23 cellular contexts compared by ENCODE assay signal in the genomic region with DNA sequence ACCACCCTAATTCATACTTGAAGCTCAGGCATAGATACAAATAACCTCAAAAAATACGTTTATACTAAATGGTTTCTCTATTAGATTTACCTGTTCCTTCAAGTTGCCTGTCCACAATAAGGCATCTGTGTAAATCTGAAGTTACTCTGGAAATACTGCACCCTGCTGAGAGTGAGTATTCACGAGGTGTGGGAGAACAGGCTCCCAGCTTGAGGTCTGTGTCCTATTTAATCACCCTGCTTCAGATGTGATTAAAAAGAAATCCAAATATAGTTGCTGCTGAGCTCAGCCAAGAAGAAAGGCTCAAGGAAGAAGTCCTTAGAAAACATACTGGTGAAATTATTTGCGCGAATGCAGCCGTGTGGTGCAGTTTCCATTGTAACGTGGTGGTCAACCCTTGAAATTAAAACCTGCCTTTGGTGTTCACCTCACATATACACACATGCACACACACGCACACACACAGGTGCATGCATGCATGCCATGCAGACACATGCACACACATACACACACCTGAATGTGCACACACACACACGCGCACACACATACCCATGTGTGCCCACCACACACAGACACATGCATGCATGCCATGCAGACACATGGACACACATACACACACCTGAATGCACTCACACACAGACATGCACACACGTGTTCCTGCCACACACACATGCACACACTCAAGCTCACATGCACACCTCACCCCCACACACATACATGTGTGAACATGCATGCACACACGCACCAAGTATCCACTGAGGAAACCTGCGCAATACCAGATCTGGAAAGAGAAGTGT.
A peak's percentile ranks its signal among the peaks of the same experiment; 100 is the strongest.
DNase-seq lines count a peak whose midpoint lies in the region; ATAC-seq, FAIRE-seq and TF ChIP-seq lines count a peak whose summit lies in the region.
"Had no signal": no experiment of that assay in that cellular context is flagged by ENCODE, and none has a peak within 500 bp of the region (broad histone marks: within the 10 kb centered on the region; RNA-seq: fewer than 3 reads in every experiment).

No MANE protein-coding gene starts in this region.

- TF ChIP-seq CTCF in heart right ventricle (IDR thresholded peaks at IDR 0.05) (no peak), K562 (IDR thresholded peaks at IDR 0.05 in 2 of 3, conservative IDR thresholded peaks at IDR 0.05 in 1 of 3; ENCODE audit: insufficient read depth in 2 of 3, low read depth in 1 of 3, low read length in 3 of 3) (no peak)

- in situ Hi-C loops in K562 (cut with MboI): no loop called here

- ATAC-seq in left ventricle myocardium superior: peak; percentile 38
- ATAC-seq in heart right ventricle: no peak
- no peak for ATAC-seq in K562
- ATAC-seq: GM12878 had no signal

- H3K79me2 ChIP-seq in K562 (ENCODE audit: control insufficient read depth, insufficient read depth, low read length): no peaks in the 10 kb centered on the region

- TF ChIP-seq RAD21 in K562 (CRISPR knock-in tag; conservative IDR thresholded peaks at IDR 0.05 in 1 of 2, IDR thresholded peaks at IDR 0.05 in 1 of 2): no peak

- TF ChIP-seq EP300 in K562 (IDR thresholded peaks at IDR 0.05; ENCODE audit: low read length): no peak

- H3K36me3 ChIP-seq in heart right ventricle: no peaks in the 10 kb centered on the region
- no peaks in the 10 kb centered on the region for H3K36me3 ChIP-seq in K562 (ENCODE audit: control insufficient read depth, insufficient read depth, low read length)
- H3K36me3 ChIP-seq: BLaER1 had no signal

- H2AFZ ChIP-seq in K562 (ENCODE audit: low read depth, low read length): no peak overlapping the region

- no TSS peak for BruUV-seq in K562 (replicated peaks; lab: Mats Ljungman, UMichigan)

- no peaks in the 10 kb centered on the region for H3K27me3 ChIP-seq in heart right ventricle
- H3K27me3 ChIP-seq in K562 (ENCODE audit: control insufficient read depth in 2 of 2, insufficient read depth in 2 of 2, low read length in 2 of 2): peaks cover 0 to 28% of the 10 kb centered on the region in 2 experiments; a peak in 4 of 5 replicates
- H3K27me3 ChIP-seq: BLaER1 had no signal

- intact Hi-C loops in left ventricle myocardium superior (cut with micrococcal nuclease): no loop called here
- intact Hi-C loops in heart right ventricle (cut with DNase I): no loop called here
- intact Hi-C loops in K562 (cut with micrococcal nuclease): no loop called here

- H3K27ac ChIP-seq in heart right ventricle (no peak overlapping the region), K562 (ENCODE audit: extremely low read depth, low read depth, low read length) (no peak overlapping the region)
- H3K27ac ChIP-seq: BLaER1 had no signal

- no peak overlapping the region for H3K9ac ChIP-seq in K562 (ENCODE audit: insufficient read depth in 1 of 2, low read depth in 2 of 2, low read length in 2 of 2)
- H3K9ac ChIP-seq: BLaER1 had no signal

- H3K4me2 ChIP-seq in K562 (ENCODE audit: insufficient read depth, low read length): no peak overlapping the region
- H3K4me2 ChIP-seq: BLaER1 had no signal

- DNase-seq in left ventricle myocardium superior (no peak), heart right ventricle (no peak), K562 (ENCODE audit: extremely low read depth in 1 of 4, low spot score in 3 of 4) (no peak), midbrain (lab: John Stamatoyannopoulos, UW) (peak; percentile 1), NCI-H2029 treated with DMSO at 0.1 percent for 48 hours (lab: John Stamatoyannopoulos, UW) (no peak), GM19239 (ENCODE audit: insufficient read length, low spot score) (no peak), NOMO-1 treated with dmso at 0.1 percent for 144 hours (lab: John Stamatoyannopoulos, UW; ENCODE audit: unreplicated experiment) (no peak), RPMI8226 (no peak)
- DNase-seq: Calu3; CD4-positive, alpha-beta memory T cell; DMS53; EL; IMR-90; Karpas-422; MM.1S; NCI-H1092; NCI-H1436 treated with DMSO at 0.1 percent for 48 hours; NCI-H2081 treated with DMSO at 0.1 percent for 48 hours; NCI-H510A treated with DMSO at 0.1 percent for 48 hours; NCI-H82; SW 1271 had no signal

- no peak for TF ChIP-seq POLR2A in K562 (conservative IDR thresholded peaks at IDR 0.05)

- H3K4me3 ChIP-seq in heart right ventricle: no peak overlapping the region
- H3K4me3 ChIP-seq in K562: no peak overlapping the region
- H3K4me3 ChIP-seq: BLaER1, GM12878 had no signal

- WGBS in heart right ventricle, 2 donors: 75 to 79% methylated on average over 12 of the region's 12 CpGs
- WGBS in K562 (ENCODE audit: insufficient coverage, low coverage, missing lambda C conversion rate): 43% methylated on average over 12 of the region's 12 CpGs

- H3K4me1 ChIP-seq in heart right ventricle: peaks cover 0 to 6% (median 0%) of the 10 kb centered on the region in 9 donors
- H3K4me1 ChIP-seq in K562 (replicated peaks in 1 of 2; ENCODE audit: control insufficient read depth in 2 of 2, insufficient read depth in 2 of 2, low read length in 2 of 2): no peaks in the 10 kb centered on the region

- H3K9me1 ChIP-seq in K562 (ENCODE audit: control insufficient read depth, insufficient read depth, low read length): no peaks in the 10 kb centered on the region

- CTCF ChIA-PET in K562 (lab: Yijun Ruan, JAX; ENCODE audit: low intra/inter-chr PET ratio): no interaction called here

- POLR2A ChIA-PET in K562 (lab: Yijun Ruan, JAX): no interaction called here

- H3K9me3 ChIP-seq in heart right ventricle: no peaks in the 10 kb centered on the region
- no peaks in the 10 kb centered on the region for H3K9me3 ChIP-seq in K562 (replicated peaks; ENCODE audit: control insufficient read depth, insufficient read depth, low read depth, low read length)

- FAIRE-seq in K562 (lab: Jason Lieb, UNC): peak; percentile 60
- no peak for FAIRE-seq in GM19239 (lab: Jason Lieb, UNC)

- 0 out of 2 replicates have a peak, but pooled peaks cover 7% of the 10 kb centered on the region for H4K20me1 ChIP-seq in K562 (replicated peaks; ENCODE audit: control insufficient read depth, insufficient read depth, low read length)
- H4K20me1 ChIP-seq: BLaER1 had no signal

TF ChIP-seq in K562, 482 proteins besides CTCF, POLR2A, EP300 and RAD21:
- TF ChIP-seq EZH2 (IDR thresholded peaks at IDR 0.05; ENCODE audit: borderline replicate concordance, low read depth, low read length): no peak
- no peak for TF ChIP-seq PRMT5 (CRISPR knock-in tag; IDR thresholded peaks at IDR 0.05)
- TF ChIP-seq ZC3H4 (CRISPR knock-in tag; IDR thresholded peaks at IDR 0.05; ENCODE audit: borderline replicate concordance): no peak
- no peak for TF ChIP-seq GABPB1 (CRISPR knock-in tag; IDR thresholded peaks at IDR 0.05)
- TF ChIP-seq CTBP1 (IDR thresholded peaks at IDR 0.05; ENCODE audit: borderline replicate concordance): no peak
- no peak for TF ChIP-seq POLR2AphosphoS5 (IDR thresholded peaks at IDR 0.05; ENCODE audit: control insufficient read depth, insufficient read depth, low read depth, low read length)
- no peak for TF ChIP-seq ZNF408 (CRISPR knock-in tag; IDR thresholded peaks at IDR 0.05; ENCODE audit: low read depth)
- TF ChIP-seq PTRF (tag; IDR thresholded peaks at IDR 0.05): no peak
- TF ChIP-seq, protein P1, sequence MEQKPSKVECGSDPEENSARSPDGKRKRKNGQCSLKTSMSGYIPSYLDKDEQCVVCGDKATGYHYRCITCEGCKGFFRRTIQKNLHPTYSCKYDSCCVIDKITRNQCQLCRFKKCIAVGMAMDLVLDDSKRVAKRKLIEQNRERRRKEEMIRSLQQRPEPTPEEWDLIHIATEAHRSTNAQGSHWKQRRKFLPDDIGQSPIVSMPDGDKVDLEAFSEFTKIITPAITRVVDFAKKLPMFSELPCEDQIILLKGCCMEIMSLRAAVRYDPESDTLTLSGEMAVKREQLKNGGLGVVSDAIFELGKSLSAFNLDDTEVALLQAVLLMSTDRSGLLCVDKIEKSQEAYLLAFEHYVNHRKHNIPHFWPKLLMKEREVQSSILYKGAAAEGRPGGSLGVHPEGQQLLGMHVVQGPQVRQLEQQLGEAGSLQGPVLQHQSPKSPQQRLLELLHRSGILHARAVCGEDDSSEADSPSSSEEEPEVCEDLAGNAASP (IDR thresholded peaks at IDR 0.05): no peak
- TF ChIP-seq HOXB6 (CRISPR knock-in tag; IDR thresholded peaks at IDR 0.05; ENCODE audit: borderline replicate concordance): no peak
- TF ChIP-seq KLF16 (IDR thresholded peaks at IDR 0.05): no peak
TF ChIP-seq in K562: peak in this region for 0.
